Comparison of ENCODE assay signal across 2 cellular contexts in the genomic region with DNA sequence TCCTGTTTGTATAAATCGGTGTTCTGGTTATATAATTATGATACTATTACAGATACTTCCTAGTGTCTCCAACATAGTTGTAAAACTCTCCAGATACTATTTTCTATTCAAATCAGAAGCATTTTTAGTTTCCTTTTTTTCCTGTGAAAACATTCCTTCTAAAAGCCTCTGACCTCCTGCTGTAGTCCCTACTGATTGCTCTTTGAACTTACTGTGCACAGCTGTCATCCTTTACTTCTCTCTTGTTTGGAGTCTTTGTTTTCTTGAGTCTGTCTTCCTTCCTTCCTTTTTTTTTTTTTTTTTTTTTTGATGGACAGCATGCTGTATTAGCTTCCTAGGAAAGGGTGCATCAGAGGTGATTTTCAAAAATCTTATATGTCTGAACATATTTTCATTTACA.
TF ChIP-seq lines count a peak whose summit lies in the region.

No MANE protein-coding gene starts in this region.

TF ChIP-seq in endothelial cell of umbilical vein, 7 proteins besides CTCF, POLR2A, EP300 and RAD21:
- TF ChIP-seq EZH2 (IDR thresholded peaks at IDR 0.05; ENCODE audit: borderline replicate concordance, low read depth, low read length, severe bottlenecking) (no peak), FOS (IDR thresholded peaks at IDR 0.05; ENCODE audit: borderline replicate concordance, insufficient read depth, low read length) (no peak), POLR2AphosphoS5 (IDR thresholded peaks at IDR 0.05; ENCODE audit: insufficient read depth, low read depth, low read length) (no peak), JUN (IDR thresholded peaks at IDR 0.05; ENCODE audit: borderline replicate concordance, insufficient read depth, insufficient read length, low read depth) (no peak), MYC (IDR thresholded peaks at IDR 0.05; ENCODE audit: low read depth, low read length) (no peak), GATA2 (IDR thresholded peaks at IDR 0.05; ENCODE audit: insufficient read depth, insufficient read length, low read depth, low read length) (no peak)
- TF ChIP-seq, protein P1, sequence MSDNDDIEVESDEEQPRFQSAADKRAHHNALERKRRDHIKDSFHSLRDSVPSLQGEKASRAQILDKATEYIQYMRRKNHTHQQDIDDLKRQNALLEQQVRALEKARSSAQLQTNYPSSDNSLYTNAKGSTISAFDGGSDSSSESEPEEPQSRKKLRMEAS (IDR thresholded peaks at IDR 0.05; ENCODE audit: insufficient read depth, insufficient read length): no peak

TF ChIP-seq in SK-N-SH, 30 proteins besides CTCF, POLR2A, EP300 and RAD21:
- TF ChIP-seq NRF1 (IDR thresholded peaks at IDR 0.05; ENCODE audit: low read depth, low read length) (no peak), FOSL2 (IDR thresholded peaks at IDR 0.05; ENCODE audit: borderline replicate concordance, low read depth) (no peak), FOXM1 (IDR thresholded peaks at IDR 0.05; ENCODE audit: low read depth) (no peak), MEF2A (IDR thresholded peaks at IDR 0.05; ENCODE audit: borderline replicate concordance, low read depth) (no peak), CHD2 (IDR thresholded peaks at IDR 0.05; ENCODE audit: low read length, partially characterized antibody) (no peak), FOXJ3 (CRISPR knock-in tag; IDR thresholded peaks at IDR 0.05) (no peak)
- TF ChIP-seq, protein P2, sequence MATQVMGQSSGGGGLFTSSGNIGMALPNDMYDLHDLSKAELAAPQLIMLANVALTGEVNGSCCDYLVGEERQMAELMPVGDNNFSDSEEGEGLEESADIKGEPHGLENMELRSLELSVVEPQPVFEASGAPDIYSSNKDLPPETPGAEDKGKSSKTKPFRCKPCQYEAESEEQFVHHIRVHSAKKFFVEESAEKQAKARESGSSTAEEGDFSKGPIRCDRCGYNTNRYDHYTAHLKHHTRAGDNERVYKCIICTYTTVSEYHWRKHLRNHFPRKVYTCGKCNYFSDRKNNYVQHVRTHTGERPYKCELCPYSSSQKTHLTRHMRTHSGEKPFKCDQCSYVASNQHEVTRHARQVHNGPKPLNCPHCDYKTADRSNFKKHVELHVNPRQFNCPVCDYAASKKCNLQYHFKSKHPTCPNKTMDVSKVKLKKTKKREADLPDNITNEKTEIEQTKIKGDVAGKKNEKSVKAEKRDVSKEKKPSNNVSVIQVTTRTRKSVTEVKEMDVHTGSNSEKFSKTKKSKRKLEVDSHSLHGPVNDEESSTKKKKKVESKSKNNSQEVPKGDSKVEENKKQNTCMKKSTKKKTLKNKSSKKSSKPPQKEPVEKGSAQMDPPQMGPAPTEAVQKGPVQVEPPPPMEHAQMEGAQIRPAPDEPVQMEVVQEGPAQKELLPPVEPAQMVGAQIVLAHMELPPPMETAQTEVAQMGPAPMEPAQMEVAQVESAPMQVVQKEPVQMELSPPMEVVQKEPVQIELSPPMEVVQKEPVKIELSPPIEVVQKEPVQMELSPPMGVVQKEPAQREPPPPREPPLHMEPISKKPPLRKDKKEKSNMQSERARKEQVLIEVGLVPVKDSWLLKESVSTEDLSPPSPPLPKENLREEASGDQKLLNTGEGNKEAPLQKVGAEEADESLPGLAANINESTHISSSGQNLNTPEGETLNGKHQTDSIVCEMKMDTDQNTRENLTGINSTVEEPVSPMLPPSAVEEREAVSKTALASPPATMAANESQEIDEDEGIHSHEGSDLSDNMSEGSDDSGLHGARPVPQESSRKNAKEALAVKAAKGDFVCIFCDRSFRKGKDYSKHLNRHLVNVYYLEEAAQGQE (IDR thresholded peaks at IDR 0.05; ENCODE audit: low read depth, low read length): no peak
